Comparison of ENCODE assay signal across 1 cellular context in genomic region chr12:109134186-109134917, GRCh38.
TF ChIP-seq lines count a peak whose summit lies in the region.

No MANE protein-coding gene starts in this region.

TF ChIP-seq in HepG2, 621 proteins besides CTCF, POLR2A, EP300 and RAD21:
- TF ChIP-seq STAG1 (CRISPR knock-in tag; IDR thresholded peaks at IDR 0.05) (peak; percentile 71), FOXP4 (CRISPR knock-in tag; IDR thresholded peaks at IDR 0.05) (0 out of 2 replicates have a peak, but pooled peaks have one; percentile 31), XRCC5 (optimal IDR thresholded peaks at IDR 0.05; ENCODE audit: low read length) (peak; percentile 67), NR2F6 (IDR thresholded peaks at IDR 0.05) (0 out of 2 replicates have a peak, but pooled peaks have one; percentile 30), NR2F6 (CRISPR knock-in tag; IDR thresholded peaks at IDR 0.05) (no peak), ZNF263 (CRISPR knock-in tag; IDR thresholded peaks at IDR 0.05) (0 out of 2 replicates have a peak, but pooled peaks have one; percentile 20), MAF1 (CRISPR knock-in tag; IDR thresholded peaks at IDR 0.05; ENCODE audit: borderline replicate concordance) (no peak), SMC3 (IDR thresholded peaks at IDR 0.05; ENCODE audit: low read length) (peak; percentile 69), LBX2 (CRISPR knock-in tag; IDR thresholded peaks at IDR 0.05; ENCODE audit: borderline replicate concordance) (no peak), HNF4A (CRISPR knock-in tag; IDR thresholded peaks at IDR 0.05) (peak; percentile 21; the same call in 1 of the 2 replicates), PATZ1 (CRISPR knock-in tag; IDR thresholded peaks at IDR 0.05) (0 out of 2 replicates have a peak, but pooled peaks have one; percentile 35)
TF ChIP-seq in HepG2: peak in this region for 8.
